1 cellular context compared by ENCODE assay signal in genomic region chr12:47820631-47821345, GRCh38.
TF ChIP-seq lines count a peak whose summit lies in the region.

No MANE protein-coding gene starts in this region.

TF ChIP-seq in HepG2, 621 proteins besides CTCF, POLR2A, EP300 and RAD21 (continued from another document and continues in another):
- peak; percentile 46; the same call in 1 of the 2 replicates for TF ChIP-seq PATZ1 (CRISPR knock-in tag; IDR thresholded peaks at IDR 0.05)
- TF ChIP-seq ZFP37 (CRISPR knock-in tag; IDR thresholded peaks at IDR 0.05; ENCODE audit: borderline replicate concordance): no peak
- no peak for TF ChIP-seq RFXANK (CRISPR knock-in tag; IDR thresholded peaks at IDR 0.05)
- no peak for TF ChIP-seq MXI1 (IDR thresholded peaks at IDR 0.05; ENCODE audit: borderline replicate concordance, low read depth, low read length)
- no peak for TF ChIP-seq ZNF350 (CRISPR knock-in tag; IDR thresholded peaks at IDR 0.05; ENCODE audit: borderline replicate concordance, low read depth)
- TF ChIP-seq IKZF5 (CRISPR knock-in tag; IDR thresholded peaks at IDR 0.05): no peak
- no peak for TF ChIP-seq ZNF549 (CRISPR knock-in tag; IDR thresholded peaks at IDR 0.05)
- no peak for TF ChIP-seq ZNF24 (IDR thresholded peaks at IDR 0.05)
- peak; percentile 85; the same call in 1 of the 2 replicates for TF ChIP-seq ATF3 (CRISPR knock-in tag; IDR thresholded peaks at IDR 0.05)
- TF ChIP-seq ZNF20 (CRISPR knock-in tag; IDR thresholded peaks at IDR 0.05): no peak
- no peak for TF ChIP-seq HOXD1 (CRISPR knock-in tag; IDR thresholded peaks at IDR 0.05)
- 0 out of 2 replicates have a peak, but pooled peaks have one; percentile 38 for TF ChIP-seq POLR2G (IDR thresholded peaks at IDR 0.05; ENCODE audit: low read depth, low read length)
- TF ChIP-seq NR1H2 (CRISPR knock-in tag; IDR thresholded peaks at IDR 0.05; ENCODE audit: borderline replicate concordance, low read depth): no peak
- TF ChIP-seq POLR2AphosphoS5 (IDR thresholded peaks at IDR 0.05; ENCODE audit: low read depth, low read length): no peak
- no peak for TF ChIP-seq SETDB1 (CRISPR knock-in tag; IDR thresholded peaks at IDR 0.05; ENCODE audit: borderline replicate concordance)
- no peak; the same call in 1 of the 2 replicates for TF ChIP-seq SSRP1 (CRISPR knock-in tag; IDR thresholded peaks at IDR 0.05)
- TF ChIP-seq ZSCAN9 (CRISPR knock-in tag; IDR thresholded peaks at IDR 0.05; ENCODE audit: borderline replicate concordance): no peak
- TF ChIP-seq NR2F6 (IDR thresholded peaks at IDR 0.05): peak; percentile 73
- TF ChIP-seq NR2F6 (CRISPR knock-in tag; IDR thresholded peaks at IDR 0.05): peak; percentile 73
- TF ChIP-seq ZNF235 (CRISPR knock-in tag; IDR thresholded peaks at IDR 0.05; ENCODE audit: borderline replicate concordance): no peak
- TF ChIP-seq ZNF747 (CRISPR knock-in tag; IDR thresholded peaks at IDR 0.05; ENCODE audit: borderline replicate concordance): no peak
- 0 out of 2 replicates have a peak, but pooled peaks have one; percentile 43 for TF ChIP-seq PAXIP1 (CRISPR knock-in tag; conservative IDR thresholded peaks at IDR 0.05)
- no peak for TF ChIP-seq ZNF207 (IDR thresholded peaks at IDR 0.05; ENCODE audit: borderline replicate concordance)
- 0 out of 2 replicates have a peak, but pooled peaks have one; percentile 5 for TF ChIP-seq CCDC6 (CRISPR knock-in tag; IDR thresholded peaks at IDR 0.05)
- 0 out of 2 replicates have a peak, but pooled peaks have one; percentile 5 for TF ChIP-seq ZFP91 (CRISPR knock-in tag; IDR thresholded peaks at IDR 0.05; ENCODE audit: borderline replicate concordance)
- peak; percentile 46; the same call in 1 of the 2 replicates for TF ChIP-seq THAP9 (CRISPR knock-in tag; IDR thresholded peaks at IDR 0.05; ENCODE audit: borderline replicate concordance)
- TF ChIP-seq HOMEZ (CRISPR knock-in tag; IDR thresholded peaks at IDR 0.05; ENCODE audit: low read depth): no peak
- TF ChIP-seq GTF3A (CRISPR knock-in tag; conservative IDR thresholded peaks at IDR 0.05): no peak
- TF ChIP-seq JUND (CRISPR knock-in tag; IDR thresholded peaks at IDR 0.05): 0 out of 2 replicates have a peak, but pooled peaks have one; percentile 35
- no peak for TF ChIP-seq NAIF1 (CRISPR knock-in tag; IDR thresholded peaks at IDR 0.05; ENCODE audit: borderline replicate concordance)
- TF ChIP-seq NCOA5 (CRISPR knock-in tag; IDR thresholded peaks at IDR 0.05): no peak
- no peak for TF ChIP-seq SATB2 (CRISPR knock-in tag; IDR thresholded peaks at IDR 0.05)
- no peak for TF ChIP-seq SNAPC5 (CRISPR knock-in tag; IDR thresholded peaks at IDR 0.05; ENCODE audit: borderline replicate concordance)
- no peak for TF ChIP-seq ZFP36L1 (CRISPR knock-in tag; IDR thresholded peaks at IDR 0.05)
- TF ChIP-seq HNRNPK (IDR thresholded peaks at IDR 0.05; ENCODE audit: low read depth, low read length, poor library complexity, severe bottlenecking): peak; percentile 66
- no peak for TF ChIP-seq PBX2 (CRISPR knock-in tag; IDR thresholded peaks at IDR 0.05)
- TF ChIP-seq NR2F1 (CRISPR knock-in tag; IDR thresholded peaks at IDR 0.05): peak in 1 of 2 experiments; percentile 46; a peak in 1 of 4 replicates
- no peak for TF ChIP-seq TCF7L2 (IDR thresholded peaks at IDR 0.05; ENCODE audit: low read depth, low read length)
- TF ChIP-seq SIX1 (CRISPR knock-in tag; IDR thresholded peaks at IDR 0.05; ENCODE audit: borderline replicate concordance): no peak
- TF ChIP-seq HNF1A (IDR thresholded peaks at IDR 0.05; ENCODE audit: low read depth): no peak
- 0 out of 2 replicates have a peak, but pooled peaks have one; percentile 24 for TF ChIP-seq HNF1A (CRISPR knock-in tag; IDR thresholded peaks at IDR 0.05; ENCODE audit: borderline replicate concordance)
- TF ChIP-seq ZNF331 (CRISPR knock-in tag; IDR thresholded peaks at IDR 0.05): peak; percentile 6; the same call in 1 of the 2 replicates
- no peak for TF ChIP-seq NFE2L2 (IDR thresholded peaks at IDR 0.05; ENCODE audit: low read length)
